In the genomic region with DNA sequence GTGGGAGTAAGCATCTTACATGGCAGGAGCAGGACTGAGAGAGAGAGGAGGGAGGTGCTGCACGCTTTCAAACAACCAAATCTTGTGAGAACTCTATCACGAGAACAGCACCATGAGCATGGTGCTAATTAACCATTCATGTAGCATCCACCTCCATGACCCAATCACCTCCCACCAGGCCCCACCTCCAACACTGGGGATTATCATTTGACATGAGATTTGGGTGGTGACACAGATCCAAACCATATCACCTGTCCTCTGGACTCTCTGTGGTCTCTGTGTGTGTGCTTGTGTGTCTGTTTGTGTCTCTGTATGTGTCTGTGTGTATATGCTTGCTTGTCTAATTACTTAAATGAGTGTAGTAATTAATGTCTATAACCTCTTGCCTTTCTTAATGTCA, we compare ENCODE assay signal across 1 cellular context.
TF ChIP-seq lines count a peak whose summit lies in the region.

No MANE protein-coding gene starts in this region.

TF ChIP-seq in GM12878, 131 proteins besides CTCF, POLR2A, EP300 and RAD21 (continued from another document and continues in another):
- TF ChIP-seq, protein P1, sequence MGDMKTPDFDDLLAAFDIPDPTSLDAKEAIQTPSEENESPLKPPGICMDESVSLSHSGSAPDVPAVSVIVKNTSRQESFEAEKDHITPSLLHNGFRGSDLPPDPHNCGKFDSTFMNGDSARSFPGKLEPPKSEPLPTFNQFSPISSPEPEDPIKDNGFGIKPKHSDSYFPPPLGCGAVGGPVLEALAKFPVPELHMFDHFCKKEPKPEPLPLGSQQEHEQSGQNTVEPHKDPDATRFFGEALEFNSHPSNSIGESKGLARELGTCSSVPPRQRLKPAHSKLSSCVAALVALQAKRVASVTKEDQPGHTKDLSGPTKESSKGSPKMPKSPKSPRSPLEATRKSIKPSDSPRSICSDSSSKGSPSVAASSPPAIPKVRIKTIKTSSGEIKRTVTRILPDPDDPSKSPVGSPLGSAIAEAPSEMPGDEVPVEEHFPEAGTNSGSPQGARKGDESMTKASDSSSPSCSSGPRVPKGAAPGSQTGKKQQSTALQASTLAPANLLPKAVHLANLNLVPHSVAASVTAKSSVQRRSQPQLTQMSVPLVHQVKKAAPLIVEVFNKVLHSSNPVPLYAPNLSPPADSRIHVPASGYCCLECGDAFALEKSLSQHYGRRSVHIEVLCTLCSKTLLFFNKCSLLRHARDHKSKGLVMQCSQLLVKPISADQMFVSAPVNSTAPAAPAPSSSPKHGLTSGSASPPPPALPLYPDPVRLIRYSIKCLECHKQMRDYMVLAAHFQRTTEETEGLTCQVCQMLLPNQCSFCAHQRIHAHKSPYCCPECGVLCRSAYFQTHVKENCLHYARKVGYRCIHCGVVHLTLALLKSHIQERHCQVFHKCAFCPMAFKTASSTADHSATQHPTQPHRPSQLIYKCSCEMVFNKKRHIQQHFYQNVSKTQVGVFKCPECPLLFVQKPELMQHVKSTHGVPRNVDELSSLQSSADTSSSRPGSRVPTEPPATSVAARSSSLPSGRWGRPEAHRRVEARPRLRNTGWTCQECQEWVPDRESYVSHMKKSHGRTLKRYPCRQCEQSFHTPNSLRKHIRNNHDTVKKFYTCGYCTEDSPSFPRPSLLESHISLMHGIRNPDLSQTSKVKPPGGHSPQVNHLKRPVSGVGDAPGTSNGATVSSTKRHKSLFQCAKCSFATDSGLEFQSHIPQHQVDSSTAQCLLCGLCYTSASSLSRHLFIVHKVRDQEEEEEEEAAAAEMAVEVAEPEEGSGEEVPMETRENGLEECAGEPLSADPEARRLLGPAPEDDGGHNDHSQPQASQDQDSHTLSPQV (IDR thresholded peaks at IDR 0.05) = no peak
- TF ChIP-seq SREBF2 (IDR thresholded peaks at IDR 0.05; ENCODE audit: low read length) = no peak
- TF ChIP-seq STAT3 (IDR thresholded peaks at IDR 0.05; ENCODE audit: low read depth, low read length) = no peak
- TF ChIP-seq CBX3 (IDR thresholded peaks at IDR 0.05; ENCODE audit: borderline replicate concordance, low read depth) = no peak
- no peak for TF ChIP-seq SUPT20H (IDR thresholded peaks at IDR 0.05; ENCODE audit: borderline replicate concordance, control insufficient read depth, low read depth, low read length)
- no peak for TF ChIP-seq TARDBP (IDR thresholded peaks at IDR 0.05; ENCODE audit: borderline replicate concordance)
- peak; percentile 90 for TF ChIP-seq ZNF687 (IDR thresholded peaks at IDR 0.05)
- no peak for TF ChIP-seq ZBTB4 (CRISPR knock-in tag; IDR thresholded peaks at IDR 0.05)
- TF ChIP-seq, protein P2, sequence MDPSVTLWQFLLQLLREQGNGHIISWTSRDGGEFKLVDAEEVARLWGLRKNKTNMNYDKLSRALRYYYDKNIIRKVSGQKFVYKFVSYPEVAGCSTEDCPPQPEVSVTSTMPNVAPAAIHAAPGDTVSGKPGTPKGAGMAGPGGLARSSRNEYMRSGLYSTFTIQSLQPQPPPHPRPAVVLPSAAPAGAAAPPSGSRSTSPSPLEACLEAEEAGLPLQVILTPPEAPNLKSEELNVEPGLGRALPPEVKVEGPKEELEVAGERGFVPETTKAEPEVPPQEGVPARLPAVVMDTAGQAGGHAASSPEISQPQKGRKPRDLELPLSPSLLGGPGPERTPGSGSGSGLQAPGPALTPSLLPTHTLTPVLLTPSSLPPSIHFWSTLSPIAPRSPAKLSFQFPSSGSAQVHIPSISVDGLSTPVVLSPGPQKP (IDR thresholded peaks at IDR 0.05; ENCODE audit: low read depth, low read length) = no peak
- peak; percentile 13; the same call in 1 of the 2 replicates for TF ChIP-seq PKNOX1 (IDR thresholded peaks at IDR 0.05)
- no peak for TF ChIP-seq BMI1 (IDR thresholded peaks at IDR 0.05; ENCODE audit: borderline replicate concordance)
- no peak for TF ChIP-seq MXI1 (IDR thresholded peaks at IDR 0.05; ENCODE audit: low read depth, low read length)
- no peak for TF ChIP-seq PAX8 (IDR thresholded peaks at IDR 0.05)
- no peak for TF ChIP-seq IRF5 (IDR thresholded peaks at IDR 0.05; ENCODE audit: borderline replicate concordance)
- TF ChIP-seq, protein P3, sequence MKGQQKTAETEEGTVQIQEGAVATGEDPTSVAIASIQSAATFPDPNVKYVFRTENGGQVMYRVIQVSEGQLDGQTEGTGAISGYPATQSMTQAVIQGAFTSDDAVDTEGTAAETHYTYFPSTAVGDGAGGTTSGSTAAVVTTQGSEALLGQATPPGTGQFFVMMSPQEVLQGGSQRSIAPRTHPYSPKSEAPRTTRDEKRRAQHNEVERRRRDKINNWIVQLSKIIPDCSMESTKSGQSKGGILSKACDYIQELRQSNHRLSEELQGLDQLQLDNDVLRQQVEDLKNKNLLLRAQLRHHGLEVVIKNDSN (IDR thresholded peaks at IDR 0.05; ENCODE audit: borderline replicate concordance, extremely low read length, insufficient read depth, low read depth, low read length) = no peak
- no peak for TF ChIP-seq TCF3 (IDR thresholded peaks at IDR 0.05; ENCODE audit: borderline replicate concordance, insufficient read depth, low read depth, low read length)
- no peak for TF ChIP-seq ESRRA (IDR thresholded peaks at IDR 0.05; ENCODE audit: low read length)
- no peak for TF ChIP-seq STAT1 (conservative IDR thresholded peaks at IDR 0.05)
- TF ChIP-seq ATF3 (IDR thresholded peaks at IDR 0.05; ENCODE audit: borderline replicate concordance, extremely low read depth, low read depth, low read length) = no peak
- TF ChIP-seq RELA (IDR thresholded peaks at IDR 0.05; ENCODE audit: borderline replicate concordance, partially characterized antibody) = no peak
- no peak for TF ChIP-seq CHD1 (IDR thresholded peaks at IDR 0.05; ENCODE audit: low read depth, low read length)
- TF ChIP-seq, protein P4, sequence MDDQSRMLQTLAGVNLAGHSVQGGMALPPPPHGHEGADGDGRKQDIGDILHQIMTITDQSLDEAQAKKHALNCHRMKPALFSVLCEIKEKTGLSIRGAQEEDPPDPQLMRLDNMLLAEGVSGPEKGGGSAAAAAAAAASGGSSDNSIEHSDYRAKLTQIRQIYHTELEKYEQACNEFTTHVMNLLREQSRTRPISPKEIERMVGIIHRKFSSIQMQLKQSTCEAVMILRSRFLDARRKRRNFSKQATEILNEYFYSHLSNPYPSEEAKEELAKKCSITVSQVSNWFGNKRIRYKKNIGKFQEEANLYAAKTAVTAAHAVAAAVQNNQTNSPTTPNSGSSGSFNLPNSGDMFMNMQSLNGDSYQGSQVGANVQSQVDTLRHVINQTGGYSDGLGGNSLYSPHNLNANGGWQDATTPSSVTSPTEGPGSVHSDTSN (IDR thresholded peaks at IDR 0.05; ENCODE audit: insufficient replicate concordance, low read depth, low read length) = no peak
- no peak for TF ChIP-seq MEF2A (IDR thresholded peaks at IDR 0.05; ENCODE audit: insufficient read depth, low read depth, low read length)
- no peak for TF ChIP-seq ZBTB33 (IDR thresholded peaks at IDR 0.05)
- TF ChIP-seq CREM (IDR thresholded peaks at IDR 0.05; ENCODE audit: low read depth) = peak; percentile 15; the same call in 1 of the 2 replicates
- TF ChIP-seq MTA3 (IDR thresholded peaks at IDR 0.05; ENCODE audit: borderline replicate concordance, low read length) = no peak
- no peak for TF ChIP-seq ZSCAN29 (IDR thresholded peaks at IDR 0.05)
